ENCODE assay signal across 8 cellular contexts in genomic region chr6:167350731-167351655, GRCh38. TPM values are rescaled to one million over a fixed set of nuclear protein-coding genes. Genes with fewer than 3 reads are reported as not detected.
DNase-seq lines count a peak whose midpoint lies in the region; ATAC-seq and TF ChIP-seq lines count a peak whose summit lies in the region.

No MANE protein-coding gene starts in this region.

- ATAC-seq in GM19395 (IDR thresholded peaks at IDR 0.05; ENCODE audit: unreplicated experiment) = peak; percentile 64
- peak; percentile 71 to 90 for ATAC-seq in left cardiac atrium

- no peaks in the 10 kb centered on the region for H3K4me1 ChIP-seq in SJCRH30

- intact Hi-C loops in left cardiac atrium (cut with DNase I) = no loop called here

- peak overlapping the region; percentile 58 for H3K4me3 ChIP-seq in SJCRH30

- peaks cover 4% of the 10 kb centered on the region; the same call in 1 of the 2 replicates for H3K27me3 ChIP-seq in SJCRH30

- H3K27ac ChIP-seq in C4-2B = no peak overlapping the region
- H3K27ac ChIP-seq in SJCRH30 = peak overlapping the region; percentile 4; the same call in 1 of the 2 replicates

- no peaks in the 10 kb centered on the region for H3K9me3 ChIP-seq in SJCRH30 (replicated peaks)

- DNase-seq in HT-29 (ENCODE audit: low spot score) (peak; percentile 87), SJCRH30 (peak; percentile 81 to 87), left cardiac atrium (peak; percentile 61), pulmonary artery endothelial cell (ENCODE audit: low read depth, low spot score) (peak; percentile 24), ureter (ENCODE audit: low spot score) (peak; percentile 81)
- peak; percentile 88 for DNase-seq in activated naive CD4-positive, alpha-beta T cell treated with anti-CD3 and anti-CD28 coated beads, Interleukin-2, amount 50 U/mL, for 16 hours

- H3K36me3 ChIP-seq in SJCRH30 = no peaks in the 10 kb centered on the region

- TF ChIP-seq CTCF in C4-2B (conservative IDR thresholded peaks at IDR 0.05) = peak; percentile 74

RNA-seq across cellular contexts. Expression of gene TTLL2, which starts 26.1 kb away (rescaled TPM):
- total RNA-seq in HT-29 (2014; rRNA removed; shearing (Covaris generic)) = not detected in 2 replicates
- not detected in 2 replicates for total RNA-seq in SJCRH30 (2014; rRNA removed; shearing (Covaris generic))
- total RNA-seq in left cardiac atrium = not detected
- total RNA-seq in pulmonary artery endothelial cell = not detected in 2 replicates
- not detected for total RNA-seq in ureter

RNA-seq across cellular contexts. Expression of gene UNC93A, which starts 59.9 kb away (rescaled TPM):
- total RNA-seq in HT-29 (2014; rRNA removed; shearing (Covaris generic)) = 3.1 and 4.0 TPM in 2 replicates
- not detected in 2 replicates for total RNA-seq in SJCRH30 (2014; rRNA removed; shearing (Covaris generic))
- total RNA-seq in left cardiac atrium = not detected
- total RNA-seq in pulmonary artery endothelial cell = not detected in 2 replicates
- not detected for total RNA-seq in ureter

Comparison
In these comparisons a context has a peak if more than half of its experiments do, and no peak if none do; other contexts are left out.
1. DNase-seq: peak in every context shown above with its lines; median percentile 88 in activated naive CD4-positive, alpha-beta T cell treated with anti-CD3 and anti-CD28 coated beads, Interleukin-2, amount 50 U/mL, for 16 hours; 87 in HT-29; 84 in SJCRH30; 81 in ureter; 61 in left cardiac atrium; 24 in pulmonary artery endothelial cell.